In genomic region chr20:14550655-14551054, GRCh38 we compare ENCODE assay signal across 23 cellular contexts.
"Had no signal": no experiment of that assay in that cellular context is flagged by ENCODE, and none has a peak within 500 bp of the region (broad histone marks: within the 10 kb centered on the region; RNA-seq: fewer than 3 reads in every experiment).

No MANE protein-coding gene starts in this region.

- H3K36me3 ChIP-seq: colonic mucosa, esophagus squamous epithelium, gastrocnemius medialis, heart right ventricle, left lung, lower lobe of right lung had no signal

- DNase-seq: colonic mucosa; cortex of kidney; effector CD8-positive, alpha-beta T cell; effector memory CD8-positive, alpha-beta T cell; endodermal cell; erythroblast; esophagus squamous epithelium; foreskin fibroblast; foreskin melanocyte; gastrocnemius medialis; glutamatergic neuron; head of caudate nucleus; heart right ventricle; hippocampal formation; left cardiac atrium; left lung; left ventricle myocardium superior; lower lobe of right lung; mesenchymal stem cell; mucosa of descending colon; naive B cell had no signal

- H3K9me3 ChIP-seq: colonic mucosa, esophagus squamous epithelium, gastrocnemius medialis, lower lobe of right lung, mucosa of descending colon had no signal

- H3K4me1 ChIP-seq: colonic mucosa, esophagus squamous epithelium, gastrocnemius medialis, heart right ventricle, left lung, lower lobe of right lung had no signal

- H3K27ac ChIP-seq: colonic mucosa, epithelial cell of prostate, esophagus squamous epithelium, gastrocnemius medialis, heart right ventricle, left lung, lower lobe of right lung had no signal

- ATAC-seq: effector memory CD8-positive, alpha-beta T cell; esophagus mucosa; gastrocnemius medialis; heart right ventricle; left cardiac atrium; left lung; left ventricle myocardium superior; lower lobe of right lung; mucosa of descending colon had no signal

- H3K4me3 ChIP-seq: colonic mucosa, esophagus squamous epithelium, gastrocnemius medialis, heart right ventricle, left lung, lower lobe of right lung, mucosa of descending colon had no signal

- H3K27me3 ChIP-seq: colonic mucosa, esophagus squamous epithelium, gastrocnemius medialis, heart right ventricle, left lung had no signal
